ENCODE assay signal across 23 cellular contexts in the genomic region with DNA sequence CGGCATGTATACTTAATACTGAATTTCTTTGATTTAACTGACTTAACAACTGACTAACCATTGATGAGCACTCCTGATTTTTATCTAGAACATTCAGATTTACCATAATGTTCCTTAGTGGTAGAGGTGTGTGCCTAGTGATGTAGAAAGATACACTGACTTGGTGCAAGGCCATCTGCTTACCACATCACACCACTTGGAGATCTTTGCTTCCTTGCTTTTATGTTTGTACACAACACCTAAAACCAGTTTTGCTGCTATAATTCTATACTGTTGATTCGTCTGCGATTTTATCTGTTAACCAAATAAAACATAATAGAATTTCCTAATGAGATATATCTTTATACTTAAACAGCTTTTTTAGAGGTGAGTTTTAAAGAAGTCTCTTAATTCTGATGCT. TPM values are rescaled to one million over a fixed set of nuclear protein-coding genes. Genes with fewer than 3 reads are reported as not detected.
DNase-seq lines count a peak whose midpoint lies in the region; FAIRE-seq and TF ChIP-seq lines count a peak whose summit lies in the region.
"Had no signal": no experiment of that assay in that cellular context is flagged by ENCODE, and none has a peak within 500 bp of the region (broad histone marks: within the 10 kb centered on the region; RNA-seq: fewer than 3 reads in every experiment).

No MANE protein-coding gene starts in this region.

- in situ Hi-C loops in mammary epithelial cell (cut with MboI; ENCODE audit: low sequenced_read_pairs in 2 of 2), result no loop called here

- peak overlapping the region; percentile 41 for H3K27ac ChIP-seq in smooth muscle cell (ENCODE audit: low read depth)
- no peak overlapping the region for H3K27ac ChIP-seq in CD8-positive, alpha-beta memory T cell (ENCODE audit: low read depth, low read length)
- H3K27ac ChIP-seq in mammary epithelial cell (ENCODE audit: insufficient read depth, low read depth, low read length), result no peak overlapping the region
- H3K27ac ChIP-seq: thoracic aorta had no signal

- peaks cover 46% of the 10 kb centered on the region for H3F3A ChIP-seq in smooth muscle cell (ENCODE audit: low read depth)

- no peaks in the 10 kb centered on the region for H3K9me3 Mint-ChIP-seq in CD8-positive, alpha-beta memory T cell
- H3K9me3 Mint-ChIP-seq: CD4-positive, CD25-positive, alpha-beta regulatory T cell; stimulated activated effector memory CD8-positive, alpha-beta T cell treated with anti-CD3 and anti-CD28 coated beads, Interleukin-12 subunit alpha, Interleukin-12 subunit beta, amount 100 ng/mL, for 72 hours had no signal

- POLR2A ChIA-PET in CD8-positive, alpha-beta memory T cell (lab: Charles Lee), result no interaction called here

- H3K4me3 Mint-ChIP-seq in CD8-positive, alpha-beta memory T cell, result no peak overlapping the region
- H3K4me3 Mint-ChIP-seq: stimulated activated effector memory CD8-positive, alpha-beta T cell treated with anti-CD3 and anti-CD28 coated beads, Interleukin-12 subunit alpha, Interleukin-12 subunit beta, amount 100 ng/mL, for 72 hours had no signal

- FAIRE-seq in islet of Langerhans (lab: Jason Lieb, UNC), result peak; percentile 5
- FAIRE-seq: endothelial cell of umbilical vein had no signal

- H3K9me3 ChIP-seq in smooth muscle cell (replicated peaks; ENCODE audit: low read depth) (no peaks in the 10 kb centered on the region), mammary epithelial cell (replicated peaks; ENCODE audit: insufficient read depth, low read length) (no peaks in the 10 kb centered on the region)
- H3K9me3 ChIP-seq in CD8-positive, alpha-beta memory T cell (ENCODE audit: low read length), result no peaks in the 10 kb centered on the region
- H3K9me3 ChIP-seq: thoracic aorta had no signal

- H3K9ac ChIP-seq in smooth muscle cell (ENCODE audit: low read depth), result no peak overlapping the region
- no peak overlapping the region for H3K9ac ChIP-seq in mammary epithelial cell (ENCODE audit: insufficient read depth, low read length)

- intact Hi-C loops in mammary epithelial cell (cut with micrococcal nuclease), result loop anchor here (10.0 kb wide), 2 partner anchors 153 to 497 kb away; a partner anchor contains a TSS

- H3K4me3 ChIP-seq in Jurkat, Clone E6-1 (ENCODE audit: low read length), result no peak overlapping the region
- H3K4me3 ChIP-seq in smooth muscle cell (no peak overlapping the region), mammary epithelial cell (replicated peaks in 1 of 3; ENCODE audit: insufficient read depth in 1 of 3, low read depth in 2 of 3, low read length in 3 of 3) (no peak overlapping the region)
- H3K4me3 ChIP-seq in CD8-positive, alpha-beta memory T cell (ENCODE audit: low read length), result no peak overlapping the region
- H3K4me3 ChIP-seq: lung, SK-N-MC, thoracic aorta had no signal

- H3K27ac Mint-ChIP-seq in CD8-positive, alpha-beta memory T cell, result peak overlapping the region in 1 of 8 donors; percentile 23

- H3K4me1 ChIP-seq in smooth muscle cell (ENCODE audit: low read depth) (peaks cover 13% of the 10 kb centered on the region), mammary epithelial cell (ENCODE audit: insufficient read depth, low read length) (peaks cover 12% of the 10 kb centered on the region)
- H3K4me1 ChIP-seq in CD8-positive, alpha-beta memory T cell (ENCODE audit: insufficient read depth, low read length), result peaks cover 8% of the 10 kb centered on the region

- 95% methylated on average over 3 of the region's 3 CpGs for WGBS in smooth muscle cell (ENCODE audit: low lambda C conversion rate)
- 82% methylated on average over 3 of the region's 3 CpGs for WGBS in mammary epithelial cell (ENCODE audit: low coverage, missing lambda C conversion rate)

- H3K36me3 ChIP-seq in smooth muscle cell (ENCODE audit: low read depth) (peaks cover 22% of the 10 kb centered on the region), mammary epithelial cell (ENCODE audit: insufficient read depth, low read length) (peaks cover 45% of the 10 kb centered on the region)
- H3K36me3 ChIP-seq in CD8-positive, alpha-beta memory T cell (ENCODE audit: insufficient read depth, low read length), result peaks cover 32% of the 10 kb centered on the region

- H3K36me3 Mint-ChIP-seq in CD8-positive, alpha-beta memory T cell, result peaks cover 9 to 66% (median 23%) of the 10 kb centered on the region in 3 donors

- TF ChIP-seq CTCF in smooth muscle cell (IDR thresholded peaks at IDR 0.05; ENCODE audit: borderline replicate concordance, insufficient read depth, poor library complexity, severe bottlenecking) (no peak), mammary epithelial cell (conservative IDR thresholded peaks at IDR 0.05 in 1 of 2, IDR thresholded peaks at IDR 0.05 in 1 of 2; ENCODE audit: extremely low read depth in 1 of 2, insufficient read depth in 1 of 2, low read depth in 1 of 2, low read length in 2 of 2) (no peak)

- H3K79me2 ChIP-seq in smooth muscle cell (ENCODE audit: low read depth) (peaks cover 15% of the 10 kb centered on the region), mammary epithelial cell (ENCODE audit: insufficient read depth, low read length) (peaks cover 11% of the 10 kb centered on the region)

- dilution Hi-C loops in mammary epithelial cell (cut with HindIII; ENCODE audit: low sequenced_read_pairs), result no loop called here

- H3K27me3 ChIP-seq in smooth muscle cell (ENCODE audit: low read depth), result no peaks in the 10 kb centered on the region
- H3K27me3 ChIP-seq in CD8-positive, alpha-beta memory T cell (ENCODE audit: insufficient read depth, low read length, poor library complexity, severe bottlenecking), result no peaks in the 10 kb centered on the region
- no peaks in the 10 kb centered on the region for H3K27me3 ChIP-seq in mammary epithelial cell (ENCODE audit: insufficient read depth, low read length)

- DNase-seq in DMS53 (lab: John Stamatoyannopoulos, UW), result peak; percentile 81
- peak; percentile 79 for DNase-seq in Jurkat, Clone E6-1 (ENCODE audit: low read depth, low spot score)
- no peak for DNase-seq in smooth muscle cell (lab: John Stamatoyannopoulos, UW; ENCODE audit: unreplicated experiment)
- no peak for DNase-seq in stimulated activated CD4-positive, alpha-beta T cell treated with anti-CD3 and anti-CD28 coated beads, Interleukin-4, amount 100 ng/mL, for 1 hour
- DNase-seq in CD8-positive, alpha-beta memory T cell, result no peak
- DNase-seq in mammary epithelial cell, result no peak
- DNase-seq: activated CD4-positive, alpha-beta T cell treated with anti-CD3 and anti-CD28 coated beads for 48 hours; activated CD8-positive, alpha-beta memory T cell treated with anti-CD3 and anti-CD28 coated beads, Interleukin-2, amount 50 U/mL, for 48 hours; activated gamma-delta T cell treated with Interleukin-2 at 50 U/mL for 16 hours; amygdala; CD4-positive, CD25-positive, alpha-beta regulatory T cell; DMS 273 treated with DMSO at 0.1 percent for 48 hours; glutamatergic neuron; IMR-90; NCI-H1105; NCI-H2029; RPMI8226 had no signal

- CTCF ChIA-PET in CD8-positive, alpha-beta memory T cell (lab: Charles Lee), result no interaction called here
- CTCF ChIA-PET in mammary epithelial cell (lab: Charles Lee; ENCODE audit: low non-redundant PET), result no interaction called here

- no peak overlapping the region for H2AFZ ChIP-seq in smooth muscle cell (ENCODE audit: low read depth)
- no peak overlapping the region for H2AFZ ChIP-seq in mammary epithelial cell (ENCODE audit: low read depth, low read length)

- no TSS peak for BruUV-seq in mammary epithelial cell (replicated peaks; lab: Mats Ljungman, UMichigan)

- H4K20me1 ChIP-seq in smooth muscle cell (ENCODE audit: low read depth) (peaks cover 73% of the 10 kb centered on the region), mammary epithelial cell (ENCODE audit: insufficient read depth, low read length) (no peaks in the 10 kb centered on the region)

- H3K4me1 Mint-ChIP-seq in CD8-positive, alpha-beta memory T cell, result peaks cover 6 to 11% (median 8%) of the 10 kb centered on the region in 3 donors

- H3K4me2 ChIP-seq in smooth muscle cell, result no peak overlapping the region
- no peak overlapping the region for H3K4me2 ChIP-seq in mammary epithelial cell (ENCODE audit: insufficient read depth, low read depth, low read length)

- H3K27me3 Mint-ChIP-seq in CD8-positive, alpha-beta memory T cell, result no peaks in the 10 kb centered on the region
- H3K27me3 Mint-ChIP-seq: CD4-positive, CD25-positive, alpha-beta regulatory T cell had no signal

RNA-seq across cellular contexts. Expression of a gene that starts 3.9 kb away (rescaled TPM):
- polyA plus RNA-seq in Jurkat, Clone E6-1 (2012; ENCODE audit: insufficient read depth, insufficient read length), result 19.6 TPM
- total RNA-seq in smooth muscle cell, result 27.4 and 27.6 TPM in 2 replicates
- 15.9 and 18.4 TPM in 2 replicates for polyA plus RNA-seq in smooth muscle cell
- total RNA-seq in CD8-positive, alpha-beta memory T cell, result 10 to 100 TPM; 32.8 to 36.0 TPM
- 10.4 TPM for polyA plus RNA-seq in CD8-positive, alpha-beta memory T cell
- 10 to 100 TPM; 38.5 to 40.2 TPM for total RNA-seq in mammary epithelial cell
- 22.0 TPM for polyA plus RNA-seq in mammary epithelial cell
- 103 TPM for polyA minus RNA-seq in mammary epithelial cell

RNA-seq across cellular contexts. Expression of a gene that starts 36.5 kb away (rescaled TPM):
- polyA plus RNA-seq in Jurkat, Clone E6-1 (2012; ENCODE audit: insufficient read depth, insufficient read length), result 136 TPM
- total RNA-seq in smooth muscle cell, result 443 and 523 TPM in 2 replicates
- polyA plus RNA-seq in smooth muscle cell, result 314 and 344 TPM in 2 replicates
- 100 to 1,000 TPM; 301 to 319 TPM for total RNA-seq in CD8-positive, alpha-beta memory T cell
- 187 TPM for polyA plus RNA-seq in CD8-positive, alpha-beta memory T cell
- 100 to 1,000 TPM; 294 to 300 TPM for total RNA-seq in mammary epithelial cell
- polyA plus RNA-seq in mammary epithelial cell, result 223 TPM
- polyA minus RNA-seq in mammary epithelial cell, result 528 TPM

RNA-seq across cellular contexts. Expression of a gene that starts 36.8 kb away (rescaled TPM):
- 211 TPM for polyA plus RNA-seq in Jurkat, Clone E6-1 (2012; ENCODE audit: insufficient read depth, insufficient read length)
- total RNA-seq in smooth muscle cell (504 and 559 TPM in 2 replicates), mammary epithelial cell (100 to 1,000 TPM; 617 to 628 TPM)
- polyA plus RNA-seq in smooth muscle cell (545 and 601 TPM in 2 replicates), mammary epithelial cell (360 TPM)
- 100 to 1,000 TPM; 307 to 313 TPM for total RNA-seq in CD8-positive, alpha-beta memory T cell
- polyA plus RNA-seq in CD8-positive, alpha-beta memory T cell, result 70.0 TPM
- polyA minus RNA-seq in mammary epithelial cell, result 893 TPM

Comparison
In these comparisons a context has a peak if more than half of its experiments do, and no peak if none do; other contexts are left out.
1. DNase-seq: peak in DMS53 (single experiment) and Jurkat, Clone E6-1 (single experiment); none in smooth muscle cell (single experiment), stimulated activated CD4-positive, alpha-beta T cell treated with anti-CD3 and anti-CD28 coated beads, Interleukin-4, amount 100 ng/mL, for 1 hour (single experiment), CD8-positive, alpha-beta memory T cell (0 of 5) and mammary epithelial cell (single experiment).